Comparison of ENCODE assay signal across 1 cellular context in genomic region chr2:112811841-112812306, GRCh38.
TF ChIP-seq lines count a peak whose summit lies in the region.

No MANE protein-coding gene starts in this region.

TF ChIP-seq in A549, 52 proteins besides CTCF, POLR2A, EP300 and RAD21 (continued from another document):
- TF ChIP-seq USF2 (IDR thresholded peaks at IDR 0.05) = no peak
- TF ChIP-seq RFX5 (IDR thresholded peaks at IDR 0.05) = no peak
- TF ChIP-seq, protein P1, sequence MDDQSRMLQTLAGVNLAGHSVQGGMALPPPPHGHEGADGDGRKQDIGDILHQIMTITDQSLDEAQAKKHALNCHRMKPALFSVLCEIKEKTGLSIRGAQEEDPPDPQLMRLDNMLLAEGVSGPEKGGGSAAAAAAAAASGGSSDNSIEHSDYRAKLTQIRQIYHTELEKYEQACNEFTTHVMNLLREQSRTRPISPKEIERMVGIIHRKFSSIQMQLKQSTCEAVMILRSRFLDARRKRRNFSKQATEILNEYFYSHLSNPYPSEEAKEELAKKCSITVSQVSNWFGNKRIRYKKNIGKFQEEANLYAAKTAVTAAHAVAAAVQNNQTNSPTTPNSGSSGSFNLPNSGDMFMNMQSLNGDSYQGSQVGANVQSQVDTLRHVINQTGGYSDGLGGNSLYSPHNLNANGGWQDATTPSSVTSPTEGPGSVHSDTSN (IDR thresholded peaks at IDR 0.05) = no peak
- no peak for TF ChIP-seq NR3C1 (IDR thresholded peaks at IDR 0.05)
TF ChIP-seq in A549: peak in this region for 0.
